In genomic region chr1:2392071-2392442, GRCh38 we compare ENCODE assay signal across 8 cellular contexts. TPM values are rescaled to one million over a fixed set of nuclear protein-coding genes. Genes with fewer than 3 reads are reported as not detected.
DNase-seq lines count a peak whose midpoint lies in the region; ATAC-seq and TF ChIP-seq lines count a peak whose summit lies in the region.

No MANE protein-coding gene starts in this region.

- peaks cover 60% of the 10 kb centered on the region for H3K4me1 ChIP-seq in BLaER1
- peaks cover 22% of the 10 kb centered on the region for H3K4me1 ChIP-seq in mammary epithelial cell (ENCODE audit: insufficient read depth, low read length)
- H3K4me1 ChIP-seq in mucosa of descending colon (ENCODE audit: low read depth), result peaks cover 28% of the 10 kb centered on the region

- H3K9ac ChIP-seq in BLaER1 (peak overlapping the region; percentile 87), mammary epithelial cell (ENCODE audit: insufficient read depth, low read length) (peak overlapping the region; percentile 72)

- DNase-seq in mammary epithelial cell (no peak), mucosa of descending colon (no peak), sciatic nerve (ENCODE audit: low spot score) (no peak), NCI-H2029 treated with DMSO at 0.1 percent for 48 hours (lab: John Stamatoyannopoulos, UW) (no peak)

- peak overlapping the region; percentile 98 for H3K4me2 ChIP-seq in BLaER1
- H3K4me2 ChIP-seq in mammary epithelial cell (ENCODE audit: insufficient read depth, low read depth, low read length), result peak overlapping the region; percentile 86

- H3K9me3 ChIP-seq in BLaER1, result no peaks in the 10 kb centered on the region
- no peaks in the 10 kb centered on the region for H3K9me3 ChIP-seq in mammary epithelial cell (replicated peaks; ENCODE audit: insufficient read depth, low read length)
- H3K9me3 ChIP-seq in mucosa of descending colon, result no peaks in the 10 kb centered on the region

- intact Hi-C loops in mammary epithelial cell (cut with micrococcal nuclease) (no loop called here), mucosa of descending colon (cut with DNase I, micrococcal nuclease) (no loop called here), sciatic nerve (cut with DNase I) (no loop called here)

- dilution Hi-C loops in mammary epithelial cell (cut with HindIII; ENCODE audit: low sequenced_read_pairs), result loop anchor here (5.0 to 10.0 kb wide), 2 partner anchors 45 to 173 kb away; no protein-coding TSS in a partner anchor

- H3K36me3 ChIP-seq in BLaER1 (peaks cover 43% of the 10 kb centered on the region), mammary epithelial cell (ENCODE audit: insufficient read depth, low read length) (peaks cover 10% of the 10 kb centered on the region), mucosa of descending colon (ENCODE audit: low read depth) (no peaks in the 10 kb centered on the region)

- peaks cover 63% of the 10 kb centered on the region for H4K20me1 ChIP-seq in BLaER1
- H4K20me1 ChIP-seq in mammary epithelial cell (ENCODE audit: insufficient read depth, low read length), result no peaks in the 10 kb centered on the region

- peak; percentile 2 for ATAC-seq in HG02981 (IDR thresholded peaks at IDR 0.05; ENCODE audit: unreplicated experiment)
- ATAC-seq in mucosa of descending colon, result peak; percentile 2
- no peak for ATAC-seq in sciatic nerve
- ATAC-seq in HG02571 (IDR thresholded peaks at IDR 0.05; ENCODE audit: unreplicated experiment), result no peak
- no peak for ATAC-seq in HG02973 (IDR thresholded peaks at IDR 0.05; ENCODE audit: unreplicated experiment)

- in situ Hi-C loops in mammary epithelial cell (cut with MboI; ENCODE audit: low sequenced_read_pairs in 2 of 2), result no loop called here

- H3K27me3 ChIP-seq in BLaER1 (no peaks in the 10 kb centered on the region), mammary epithelial cell (ENCODE audit: insufficient read depth, low read length) (no peaks in the 10 kb centered on the region)

- H3K27ac ChIP-seq in BLaER1 (peak overlapping the region; percentile 88), mammary epithelial cell (ENCODE audit: insufficient read depth, low read depth, low read length) (peak overlapping the region; percentile 53)

- peak overlapping the region; percentile 77 for H2AFZ ChIP-seq in mammary epithelial cell (ENCODE audit: low read depth, low read length)

- H3K4me3 ChIP-seq in BLaER1 (peak overlapping the region; percentile 88), mammary epithelial cell (replicated peaks in 1 of 3; ENCODE audit: insufficient read depth in 1 of 3, low read depth in 2 of 3, low read length in 3 of 3) (peak overlapping the region; percentile 84 to 94 (median 86)), mucosa of descending colon (peak overlapping the region; percentile 87)

- no peak for TF ChIP-seq CTCF in mammary epithelial cell (conservative IDR thresholded peaks at IDR 0.05 in 1 of 2, IDR thresholded peaks at IDR 0.05 in 1 of 2; ENCODE audit: extremely low read depth in 1 of 2, insufficient read depth in 1 of 2, low read depth in 1 of 2, low read length in 2 of 2)
- TF ChIP-seq CTCF in mucosa of descending colon (IDR thresholded peaks at IDR 0.05), result no peak

- 3% methylated on average over 11 of the region's 37 CpGs for WGBS in mammary epithelial cell (ENCODE audit: low coverage, missing lambda C conversion rate)

- CTCF ChIA-PET in mammary epithelial cell (lab: Charles Lee; ENCODE audit: low non-redundant PET), result no interaction called here

- no TSS peak for BruUV-seq in mammary epithelial cell (replicated peaks; lab: Mats Ljungman, UMichigan)

- H3K79me2 ChIP-seq in mammary epithelial cell (ENCODE audit: insufficient read depth, low read length), result peaks cover 66% of the 10 kb centered on the region

RNA-seq across cellular contexts. Expression of gene RER1, which starts 0.4 kb away (rescaled TPM):
- total RNA-seq in mammary epithelial cell, result 100 to 1,000 TPM in 1 of 2 donors, 10 to 100 TPM in 1; 45.5 to 162 TPM
- polyA plus RNA-seq in mammary epithelial cell, result 131 TPM
- 246 TPM for polyA minus RNA-seq in mammary epithelial cell
- 100 to 1,000 TPM; 151 to 217 (median 193) TPM for total RNA-seq in mucosa of descending colon
- 87.3 TPM for total RNA-seq in sciatic nerve

RNA-seq across cellular contexts. Expression of gene MORN1, which starts 0.7 kb away (rescaled TPM):
- total RNA-seq in mammary epithelial cell (10 to 100 TPM in 1 of 2 donors, 1 to 10 TPM in 1; 9.8 to 12.8 TPM), mucosa of descending colon (10 to 100 TPM; 13.1 to 17.4 (median 13.4) TPM), sciatic nerve (16.4 TPM)
- 4.0 TPM for polyA plus RNA-seq in mammary epithelial cell
- polyA minus RNA-seq in mammary epithelial cell, result 9.5 TPM

RNA-seq across cellular contexts. Expression of gene PEX10, which starts 20.3 kb away (rescaled TPM):
- total RNA-seq in mammary epithelial cell (10 to 100 TPM; 29.5 to 32.8 TPM), mucosa of descending colon (10 to 100 TPM; 13.4 to 20.4 (median 18.4) TPM), sciatic nerve (18.1 TPM)
- polyA plus RNA-seq in mammary epithelial cell, result 22.4 TPM
- 10.7 TPM for polyA minus RNA-seq in mammary epithelial cell

Comparison
In these comparisons a context has a peak if more than half of its experiments do, and no peak if none do; other contexts are left out.
1. ATAC-seq: peak in HG02981 (single experiment) and mucosa of descending colon (single experiment); none in sciatic nerve (single experiment), HG02571 (single experiment) and HG02973 (single experiment).
2. Peak in every context shown above with its lines, with median percentiles within 50 percentile points of each other: H3K4me3 ChIP-seq.